In genomic region chr9:35477211-35477855, GRCh38 we compare ENCODE assay signal across 8 cellular contexts. TPM values are rescaled to one million over a fixed set of nuclear protein-coding genes. Genes with fewer than 3 reads are reported as not detected.
DNase-seq lines count a peak whose midpoint lies in the region; ATAC-seq and TF ChIP-seq lines count a peak whose summit lies in the region.
"Not testable (repeated sequence)": the region's sequence is repeated elsewhere in the genome, so short reads cannot be mapped to it uniquely, and the experiment has no call there.

No MANE protein-coding gene starts in this region.

- not testable (repeated sequence) for H3K27ac Mint-ChIP-seq in activated naive CD4-positive, alpha-beta T cell treated with anti-CD3 and anti-CD28 coated beads, Interleukin-2, amount 50 U/mL, for 72 hours

- 17 to 18% methylated on average over 5 of the region's 5 CpGs for WGBS in GM23248 (ENCODE audit: low coverage in 1 of 2, low lambda C conversion rate in 2 of 2, missing lambda C conversion rate in 2 of 2), 2 experiments

- H3K79me2 ChIP-seq in GM23248 (ENCODE audit: insufficient read depth); fibroblast of lung (ENCODE audit: control insufficient read depth, insufficient read depth, low read length): not testable (repeated sequence)

- peak; percentile 25 for DNase-seq in CMK (ENCODE audit: low read depth)
- peak; percentile 94 for DNase-seq in GM23248
- DNase-seq in NCI-H1105 treated with DMSO at 0.1 percent for 48 hours (lab: John Stamatoyannopoulos, UW) = peak; percentile 61
- DNase-seq in Peyer's patch = peak in 2 of 3 donors; percentile 46 to 74
- DNase-seq in activated naive CD4-positive, alpha-beta T cell treated with anti-CD3 and anti-CD28 coated beads, Interleukin-2, amount 50 U/mL, for 72 hours (ENCODE audit: low spot score in 2 of 2) = peak in 1 of 2 donors; percentile 9
- peak; percentile 76 to 92 for DNase-seq in fibroblast of lung (ENCODE audit: low read depth in 2 of 2)
- peak; percentile 89 to 90 for DNase-seq in lung microvascular endothelial cell (ENCODE audit: low read depth in 2 of 2)
- DNase-seq in stimulated activated CD4-positive, alpha-beta T cell treated with anti-CD3 and anti-CD28 coated beads, Interleukin-4, amount 100 ng/mL, for 4 hours = peak; percentile 3 to 5

- not testable (repeated sequence) for H3K4me1 ChIP-seq in GM23248 (ENCODE audit: insufficient read depth); Peyer's patch; fibroblast of lung (ENCODE audit: control insufficient read depth, extremely low read depth, insufficient read depth, low read length)

- ATAC-seq in activated naive CD4-positive, alpha-beta T cell treated with anti-CD3 and anti-CD28 coated beads, Interleukin-2, amount 50 U/mL, for 72 hours = peak; percentile 79 to 80

- peak; percentile 41 to 90 (median 82) for TF ChIP-seq CTCF in Peyer's patch (IDR thresholded peaks at IDR 0.05)
- peak; percentile 78 to 90 for TF ChIP-seq CTCF in fibroblast of lung (conservative IDR thresholded peaks at IDR 0.05 in 1 of 2, IDR thresholded peaks at IDR 0.05 in 1 of 2; ENCODE audit: low read depth in 1 of 2, low read length in 2 of 2)

- peak overlapping the region; percentile 46; the same call in 1 of the 2 replicates for H3K9ac ChIP-seq in GM23248
- H3K9ac ChIP-seq in fibroblast of lung (ENCODE audit: insufficient read depth, low read length) = not testable (repeated sequence)

- not testable (repeated sequence) for H3K27me3 ChIP-seq in GM23248 (replicated peaks; ENCODE audit: insufficient read depth); Peyer's patch; fibroblast of lung (ENCODE audit: control insufficient read depth, insufficient read depth, low read length)

- H3K4me2 ChIP-seq in GM23248 (ENCODE audit: unreplicated experiment); fibroblast of lung (ENCODE audit: extremely low read depth, insufficient read depth, low read length): not testable (repeated sequence)

- H2AFZ ChIP-seq in GM23248; fibroblast of lung (ENCODE audit: low read length): not testable (repeated sequence)

- H3K36me3 Mint-ChIP-seq in activated naive CD4-positive, alpha-beta T cell treated with anti-CD3 and anti-CD28 coated beads, Interleukin-2, amount 50 U/mL, for 72 hours = not testable (repeated sequence)

- H3K36me3 ChIP-seq in GM23248 (ENCODE audit: low read depth); Peyer's patch; fibroblast of lung (ENCODE audit: control insufficient read depth, insufficient read depth, low read length): not testable (repeated sequence)

- H3F3A ChIP-seq in GM23248 (ENCODE audit: insufficient read depth) = not testable (repeated sequence)

- H4K20me1 ChIP-seq in GM23248 (ENCODE audit: insufficient read depth); fibroblast of lung (ENCODE audit: control insufficient read depth, extremely low read depth, insufficient read depth, low read length): not testable (repeated sequence)

- not testable (repeated sequence) for H3K9me3 ChIP-seq in GM23248 (ENCODE audit: low read depth); Peyer's patch; fibroblast of lung (ENCODE audit: control insufficient read depth, insufficient read depth, low read depth, low read length)

- H3K9me3 Mint-ChIP-seq in activated naive CD4-positive, alpha-beta T cell treated with anti-CD3 and anti-CD28 coated beads, Interleukin-2, amount 50 U/mL, for 72 hours = not testable (repeated sequence)

- H3K27ac ChIP-seq in GM23248; Peyer's patch; fibroblast of lung (ENCODE audit: insufficient read depth, low read length): not testable (repeated sequence)

- in situ Hi-C loops in GM23248 (cut with MboI) = not testable (repeated sequence)

- not testable (repeated sequence) for H3K4me3 ChIP-seq in GM23248; Peyer's patch; fibroblast of lung (replicated peaks in 1 of 4; ENCODE audit: control extremely low read depth in 1 of 4, insufficient read depth in 1 of 4, low read depth in 3 of 4, low read length in 4 of 4)

- not testable (repeated sequence) for H3K9me2 ChIP-seq in GM23248 (ENCODE audit: insufficient read depth)

- not testable (repeated sequence) for TF ChIP-seq POLR2A in Peyer's patch (IDR thresholded peaks at IDR 0.05)

RNA-seq across cellular contexts. Expression of gene RUSC2, which starts 12.6 kb away (rescaled TPM):
- total RNA-seq in GM23248 (2014; rRNA removed; shearing (Covaris generic)) = 74.0 and 78.4 TPM in 2 replicates
- polyA plus RNA-seq in GM23248 (2016; fragmentation: Nextera tagmentation; extraction: Ambion mirVana) = 31.7 and 34.0 TPM in 2 replicates
- 10 to 100 TPM in 1 of 4 donors, 1 to 10 TPM in 3; 3.0 to 17.3 (median 5.5) TPM for total RNA-seq in Peyer's patch
- 1 to 10 TPM; 5.1 to 10.0 TPM for total RNA-seq in activated naive CD4-positive, alpha-beta T cell treated with anti-CD3 and anti-CD28 coated beads, Interleukin-2, amount 50 U/mL, for 72 hours
- 10.0 and 15.5 TPM in 2 replicates for total RNA-seq in fibroblast of lung
- 14.2 and 14.8 TPM in 2 replicates for polyA plus RNA-seq in fibroblast of lung
- 16.0 and 18.2 TPM in 2 replicates for polyA plus RNA-seq in fibroblast of lung (2012)
- 96.8 and 109 TPM in 2 replicates for polyA minus RNA-seq in fibroblast of lung (ENCODE audit: low replicate concordance)
- total RNA-seq in lung microvascular endothelial cell = 7.8 and 10.9 TPM in 2 replicates
